10 cellular contexts compared by ENCODE assay signal in the genomic region with DNA sequence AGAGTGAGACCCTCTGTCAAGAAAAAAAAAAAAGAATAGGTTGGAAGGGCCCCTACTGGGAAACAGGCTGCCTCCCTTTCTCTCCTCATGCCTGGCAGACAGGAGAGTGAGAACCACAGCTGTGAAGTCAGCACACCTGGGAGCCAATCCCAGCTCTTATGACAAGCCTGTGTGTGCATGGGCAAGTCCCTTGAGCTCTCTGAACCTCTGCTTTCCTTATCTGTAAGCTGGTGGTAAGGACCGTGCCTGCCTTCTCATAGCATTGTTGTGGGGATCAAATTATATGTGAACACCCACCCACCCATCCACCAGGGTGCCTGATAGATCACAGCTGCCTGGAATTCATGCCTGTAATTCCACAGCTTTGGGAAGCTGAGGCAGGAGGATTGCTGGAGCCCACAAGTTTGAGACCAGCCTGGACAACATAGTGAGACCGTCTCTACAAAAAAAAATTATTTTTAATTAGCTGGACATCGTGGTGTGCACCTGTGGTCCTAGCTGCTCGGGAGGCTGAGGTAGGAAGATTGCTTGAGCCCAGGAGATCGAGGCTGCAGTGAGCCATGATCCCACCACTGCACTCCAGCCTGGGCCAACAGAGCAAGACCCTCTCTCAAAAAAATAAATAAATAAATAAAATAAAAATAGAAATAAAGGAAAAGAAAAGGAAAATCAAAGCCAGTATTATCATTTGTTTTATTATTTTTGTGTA. TPM values are rescaled to one million over a fixed set of nuclear protein-coding genes. Genes with fewer than 3 reads are reported as not detected.
DNase-seq lines count a peak whose midpoint lies in the region; ATAC-seq, FAIRE-seq and TF ChIP-seq lines count a peak whose summit lies in the region.
"Had no signal": no experiment of that assay in that cellular context is flagged by ENCODE, and none has a peak within 500 bp of the region (broad histone marks: within the 10 kb centered on the region; RNA-seq: fewer than 3 reads in every experiment).

No MANE protein-coding gene starts in this region.

- peaks cover 94% of the 10 kb centered on the region for H3K4me1 Mint-ChIP-seq in activated T-helper 1 cell treated with anti-CD3 and anti-CD28 coated beads, Interleukin-12 subunit alpha, Interleukin-12 subunit beta, Interleukin-2, Interleukin-4 antibody, amounts not matched to agents 30 ng/mL and 10 ng/mL and 1 ng/mL, durations not matched to agents 14 hours and 24 hours and 36 hours (ENCODE audit: low read depth)

- peak overlapping the region; percentile 70 for H3K4me3 Mint-ChIP-seq in activated T-helper 1 cell treated with anti-CD3 and anti-CD28 coated beads, Interleukin-12 subunit alpha, Interleukin-12 subunit beta, Interleukin-2, Interleukin-4 antibody, amounts not matched to agents 30 ng/mL and 10 ng/mL and 1 ng/mL, durations not matched to agents 14 hours and 24 hours and 36 hours

- H3K36me3 Mint-ChIP-seq in activated T-helper 1 cell treated with anti-CD3 and anti-CD28 coated beads, Interleukin-12 subunit alpha, Interleukin-12 subunit beta, Interleukin-2, Interleukin-4 antibody, amounts not matched to agents 30 ng/mL and 10 ng/mL and 1 ng/mL, durations not matched to agents 14 hours and 24 hours and 36 hours (ENCODE audit: low read depth) = peaks cover 32% of the 10 kb centered on the region

- H3K27ac ChIP-seq in AG04450 (ENCODE audit: low read depth, low read length) (peak overlapping the region; percentile 47), mucosa of rectum (ENCODE audit: low read depth in 2 of 2, low read length in 2 of 2) (peak overlapping the region; percentile 71 to 82)

- POLR2A ChIA-PET in AG04450 (lab: Yijun Ruan, JAX) = interaction anchor here (0.5 to 1.7 kb wide), 4 partner anchors 28 to 908 kb away, joined by 3 to 5 read pairs (median 4); no protein-coding TSS in a partner anchor

- H3K27ac Mint-ChIP-seq in activated T-helper 1 cell treated with anti-CD3 and anti-CD28 coated beads, Interleukin-12 subunit alpha, Interleukin-12 subunit beta, Interleukin-2, Interleukin-4 antibody, amounts not matched to agents 30 ng/mL and 10 ng/mL and 1 ng/mL, durations not matched to agents 14 hours and 24 hours and 36 hours = peak overlapping the region; percentile 89

- peak overlapping the region in 1 of 2 donors; percentile 29 for H3K9ac ChIP-seq in mucosa of rectum (ENCODE audit: low read depth in 1 of 2, low read length in 2 of 2)

- peaks cover 18 to 20% of the 10 kb centered on the region in 2 donors for H3K36me3 ChIP-seq in mucosa of rectum (ENCODE audit: control insufficient read depth in 2 of 2, insufficient read depth in 2 of 2, low read length in 2 of 2)

- peak; percentile 14 for FAIRE-seq in GM12892 (lab: Jason Lieb, UNC)
- FAIRE-seq: D721Med had no signal

- H3K4me3 ChIP-seq in AG04450 (ENCODE audit: low read depth, low read length) (no peak overlapping the region), mucosa of rectum (ENCODE audit: low read length in 2 of 2) (no peak overlapping the region)
- H3K4me3 ChIP-seq: lung had no signal

- peaks cover 42 to 50% of the 10 kb centered on the region in 2 donors for H3K4me1 ChIP-seq in mucosa of rectum (ENCODE audit: control insufficient read depth in 2 of 2, insufficient read depth in 2 of 2, low read length in 2 of 2)

- H3K9me3 ChIP-seq in AG04450 (ENCODE audit: control insufficient read depth, insufficient read depth, low read length) = no peaks in the 10 kb centered on the region; the same call in 1 of the 2 replicates
- H3K9me3 ChIP-seq in mucosa of rectum (ENCODE audit: control insufficient read depth in 2 of 2, low read length in 2 of 2) = no peaks in the 10 kb centered on the region

- no peaks in the 10 kb centered on the region for H3K9me3 Mint-ChIP-seq in activated T-helper 1 cell treated with anti-CD3 and anti-CD28 coated beads, Interleukin-12 subunit alpha, Interleukin-12 subunit beta, Interleukin-2, Interleukin-4 antibody, amounts not matched to agents 30 ng/mL and 10 ng/mL and 1 ng/mL, durations not matched to agents 14 hours and 24 hours and 36 hours

- H3K27me3 ChIP-seq in AG04450 (ENCODE audit: control insufficient read depth, insufficient read depth, low read length) = no peaks in the 10 kb centered on the region
- no peaks in the 10 kb centered on the region for H3K27me3 ChIP-seq in mucosa of rectum (ENCODE audit: control insufficient read depth in 2 of 2, insufficient read depth in 2 of 2, low read length in 2 of 2)

- TF ChIP-seq POLR2A in GM12892 (IDR thresholded peaks at IDR 0.05; ENCODE audit: low read depth, low read length) = 0 out of 2 replicates have a peak, but pooled peaks have one; percentile 4

- no peak for ATAC-seq in GM21360 (IDR thresholded peaks at IDR 0.05; ENCODE audit: unreplicated experiment)

- no peaks in the 10 kb centered on the region for H3K27me3 Mint-ChIP-seq in activated T-helper 1 cell treated with anti-CD3 and anti-CD28 coated beads, Interleukin-12 subunit alpha, Interleukin-12 subunit beta, Interleukin-2, Interleukin-4 antibody, amounts not matched to agents 30 ng/mL and 10 ng/mL and 1 ng/mL, durations not matched to agents 14 hours and 24 hours and 36 hours (ENCODE audit: insufficient read depth)

- CTCF ChIA-PET in AG04450 (lab: Charles Lee) = interaction anchor here (0.5 to 2.0 kb wide), 5 partner anchors 12 to 365 kb away, joined by 3 to 5 read pairs (median 4); no protein-coding TSS in a partner anchor

- DNase-seq in AG04450 (ENCODE audit: low read depth, low spot score) (no peak), GM12892 (ENCODE audit: insufficient read length) (no peak), cerebellum (ENCODE audit: low spot score) (no peak), islet precursor cell (no peak), NCI-H146 treated with DMSO at 0.1 percent for 48 hours (lab: John Stamatoyannopoulos, UW; ENCODE audit: unreplicated experiment) (no peak)
- DNase-seq in activated T-helper 1 cell treated with anti-CD3 and anti-CD28 coated beads, Interleukin-12 subunit alpha, Interleukin-12 subunit beta, Interleukin-2, Interleukin-4 antibody, amounts not matched to agents 30 ng/mL and 10 ng/mL and 1 ng/mL, durations not matched to agents 14 hours and 24 hours and 36 hours (ENCODE audit: low spot score) = peak; percentile 32

- TF ChIP-seq CTCF in AG04450 (IDR thresholded peaks at IDR 0.05; ENCODE audit: low read depth, low read length) = no peak

- intact Hi-C loops in activated T-helper 1 cell treated with anti-CD3 and anti-CD28 coated beads, Interleukin-12 subunit alpha, Interleukin-12 subunit beta, Interleukin-2, Interleukin-4 antibody, amounts not matched to agents 30 ng/mL and 10 ng/mL and 1 ng/mL, durations not matched to agents 14 hours and 24 hours and 36 hours (cut with micrococcal nuclease) = no loop called here

RNA-seq across cellular contexts. Expression of a gene that starts 41.5 kb away (rescaled TPM):
- 8.4 and 11.0 TPM in 2 replicates for polyA plus RNA-seq in AG04450 (2011; rRNA removed)
- polyA minus RNA-seq in AG04450 (2011; rRNA and poly(A)+ RNA removed) = 13.0 and 13.4 TPM in 2 replicates
- polyA plus RNA-seq in GM12892 (2012; ENCODE audit: missing spikeins) = 16.0 TPM
- 72.5 and 77.2 TPM in 2 replicates for total RNA-seq in activated T-helper 1 cell treated with anti-CD3 and anti-CD28 coated beads, Interleukin-12 subunit alpha, Interleukin-12 subunit beta, Interleukin-2, Interleukin-4 antibody, amounts not matched to agents 30 ng/mL and 10 ng/mL and 1 ng/mL, durations not matched to agents 14 hours and 24 hours and 36 hours
- total RNA-seq in cerebellum = 11.2 TPM
